Comparison of ENCODE assay signal across 27 cellular contexts in genomic region chr6:104813552-104813951, GRCh38.
"Had no signal": no experiment of that assay in that cellular context is flagged by ENCODE, and none has a peak within 500 bp of the region (broad histone marks: within the 10 kb centered on the region; RNA-seq: fewer than 3 reads in every experiment).

No MANE protein-coding gene starts in this region.

- H3K9me3 Mint-ChIP-seq: natural killer cell had no signal

- H3K27me3 ChIP-seq: adrenal gland, ascending aorta, cardiac muscle cell, colonic mucosa, esophagus squamous epithelium had no signal

- H3K27ac ChIP-seq: adrenal gland, ascending aorta, cardiac muscle cell, colonic mucosa, epithelial cell of prostate, esophagus squamous epithelium, left ventricle myocardium inferior, thoracic aorta had no signal

- H3K36me3 ChIP-seq: adrenal gland, ascending aorta, colonic mucosa had no signal

- H3K9me3 ChIP-seq: ascending aorta, colonic mucosa, esophagus squamous epithelium, left ventricle myocardium inferior, thoracic aorta had no signal

- ATAC-seq: natural killer cell; right cardiac atrium; stimulated activated naive CD8-positive, alpha-beta T cell treated with anti-CD3 and anti-CD28 coated beads, Interleukin-15, Interleukin-2, amounts not matched to agents 100 U/mL and 50 U/mL, for 24 hours had no signal

- DNase-seq: activated CD4-positive, alpha-beta T cell treated with anti-CD3 and anti-CD28 coated beads for 4 hours; activated CD4-positive, alpha-beta T cell treated with anti-CD3 and anti-CD28 coated beads, Interleukin-2, amount 50 U/mL, for 4 hours; activated CD4-positive, CD25-positive, alpha-beta regulatory T cell; activated effector memory CD4-positive, alpha-beta T cell treated with anti-CD3 and anti-CD28 coated beads, Interleukin-2, amount 50 U/mL, for 16 hours; activated naive CD4-positive, alpha-beta T cell treated with anti-CD3 and anti-CD28 coated beads for 36 hours; activated naive CD8-positive, alpha-beta T cell treated with anti-CD3 and anti-CD28 coated beads for 36 hours; activated T-cell treated with anti-CD3 and anti-CD28 coated beads for 4 hours; adrenal gland; cerebellar nuclear complex; colonic mucosa; effector CD8-positive, alpha-beta T cell; esophagus squamous epithelium; foreskin melanocyte; left ventricle myocardium inferior; mesendoderm; natural killer cell; right cardiac atrium; stimulated activated CD4-positive, alpha-beta T cell treated with anti-CD3 and anti-CD28 coated beads, Interleukin-2, amount 100 ng/mL, for 48 hours; stimulated activated naive CD8-positive, alpha-beta T cell treated with anti-CD3 and anti-CD28 coated beads, Interleukin-15, Interleukin-2, amounts not matched to agents 100 U/mL and 50 U/mL, for 24 hours; trophoblast cell had no signal

- H3K4me1 Mint-ChIP-seq: natural killer cell had no signal

- H3K4me1 ChIP-seq: adrenal gland, ascending aorta, colonic mucosa, esophagus squamous epithelium, left ventricle myocardium inferior had no signal

- H3K4me3 Mint-ChIP-seq: activated naive CD4-positive, alpha-beta T cell treated with anti-CD3 and anti-CD28 coated beads for 36 hours; activated naive CD8-positive, alpha-beta T cell treated with anti-CD3 and anti-CD28 coated beads for 36 hours; activated T-helper 1 cell treated with anti-CD3 and anti-CD28 coated beads, Interleukin-12 subunit alpha, Interleukin-12 subunit beta, Interleukin-2, Interleukin-4 antibody, amounts not matched to agents 30 ng/mL and 10 ng/mL and 1 ng/mL, durations not matched to agents 14 hours and 24 hours and 36 hours; brain; natural killer cell had no signal

- H3K27me3 Mint-ChIP-seq: activated naive CD8-positive, alpha-beta T cell treated with anti-CD3 and anti-CD28 coated beads for 36 hours had no signal

- H3K4me3 ChIP-seq: adrenal gland, ascending aorta, cardiac muscle cell, colonic mucosa, esophagus squamous epithelium, left ventricle myocardium inferior, lung, thoracic aorta had no signal

- H3K27ac Mint-ChIP-seq: activated naive CD4-positive, alpha-beta T cell treated with anti-CD3 and anti-CD28 coated beads for 36 hours; activated naive CD8-positive, alpha-beta T cell treated with anti-CD3 and anti-CD28 coated beads for 36 hours; activated T-helper 1 cell treated with anti-CD3 and anti-CD28 coated beads, Interleukin-12 subunit alpha, Interleukin-12 subunit beta, Interleukin-2, Interleukin-4 antibody, amounts not matched to agents 30 ng/mL and 10 ng/mL and 1 ng/mL, durations not matched to agents 14 hours and 24 hours and 36 hours; brain; natural killer cell had no signal
